Comparison of ENCODE assay signal across 1 cellular context in the genomic region with DNA sequence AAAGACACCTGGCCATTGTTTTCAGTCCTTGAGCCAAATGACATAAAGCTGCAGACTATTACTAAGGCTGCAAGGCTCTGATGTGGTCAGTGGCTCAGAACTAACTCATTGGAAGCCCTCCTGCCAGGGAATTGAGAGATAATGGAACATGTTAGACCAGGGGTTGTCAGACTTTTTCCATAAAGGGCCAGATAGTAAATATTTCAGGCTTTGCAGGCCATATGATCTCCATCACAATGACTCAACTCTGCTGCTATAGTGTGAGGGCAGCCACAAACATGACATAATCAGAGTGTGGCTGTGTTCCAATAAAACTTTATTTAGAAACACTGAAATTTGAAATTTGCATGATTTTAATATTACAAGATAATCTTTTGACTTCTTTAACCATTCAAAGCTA.
TF ChIP-seq lines count a peak whose summit lies in the region.

No MANE protein-coding gene starts in this region.

TF ChIP-seq in K562, 482 proteins besides CTCF, POLR2A, EP300 and RAD21 (continued from another document):
- TF ChIP-seq, protein P1, sequence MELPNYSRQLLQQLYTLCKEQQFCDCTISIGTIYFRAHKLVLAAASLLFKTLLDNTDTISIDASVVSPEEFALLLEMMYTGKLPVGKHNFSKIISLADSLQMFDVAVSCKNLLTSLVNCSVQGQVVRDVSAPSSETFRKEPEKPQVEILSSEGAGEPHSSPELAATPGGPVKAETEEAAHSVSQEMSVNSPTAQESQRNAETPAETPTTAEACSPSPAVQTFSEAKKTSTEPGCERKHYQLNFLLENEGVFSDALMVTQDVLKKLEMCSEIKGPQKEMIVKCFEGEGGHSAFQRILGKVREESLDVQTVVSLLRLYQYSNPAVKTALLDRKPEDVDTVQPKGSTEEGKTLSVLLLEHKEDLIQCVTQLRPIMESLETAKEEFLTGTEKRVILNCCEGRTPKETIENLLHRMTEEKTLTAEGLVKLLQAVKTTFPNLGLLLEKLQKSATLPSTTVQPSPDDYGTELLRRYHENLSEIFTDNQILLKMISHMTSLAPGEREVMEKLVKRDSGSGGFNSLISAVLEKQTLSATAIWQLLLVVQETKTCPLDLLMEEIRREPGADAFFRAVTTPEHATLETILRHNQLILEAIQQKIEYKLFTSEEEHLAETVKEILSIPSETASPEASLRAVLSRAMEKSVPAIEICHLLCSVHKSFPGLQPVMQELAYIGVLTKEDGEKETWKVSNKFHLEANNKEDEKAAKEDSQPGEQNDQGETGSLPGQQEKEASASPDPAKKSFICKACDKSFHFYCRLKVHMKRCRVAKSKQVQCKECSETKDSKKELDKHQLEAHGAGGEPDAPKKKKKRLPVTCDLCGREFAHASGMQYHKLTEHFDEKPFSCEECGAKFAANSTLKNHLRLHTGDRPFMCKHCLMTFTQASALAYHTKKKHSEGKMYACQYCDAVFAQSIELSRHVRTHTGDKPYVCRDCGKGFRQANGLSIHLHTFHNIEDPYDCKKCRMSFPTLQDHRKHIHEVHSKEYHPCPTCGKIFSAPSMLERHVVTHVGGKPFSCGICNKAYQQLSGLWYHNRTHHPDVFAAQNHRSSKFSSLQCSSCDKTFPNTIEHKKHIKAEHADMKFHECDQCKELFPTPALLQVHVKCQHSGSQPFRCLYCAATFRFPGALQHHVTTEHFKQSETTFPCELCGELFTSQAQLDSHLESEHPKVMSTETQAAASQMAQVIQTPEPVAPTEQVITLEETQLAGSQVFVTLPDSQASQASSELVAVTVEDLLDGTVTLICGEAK (IDR thresholded peaks at IDR 0.05) = peak; percentile 91
- TF ChIP-seq, protein P1 (CRISPR knock-in tag; IDR thresholded peaks at IDR 0.05) = peak; percentile 80
